25 cellular contexts compared by ENCODE assay signal in the genomic region with DNA sequence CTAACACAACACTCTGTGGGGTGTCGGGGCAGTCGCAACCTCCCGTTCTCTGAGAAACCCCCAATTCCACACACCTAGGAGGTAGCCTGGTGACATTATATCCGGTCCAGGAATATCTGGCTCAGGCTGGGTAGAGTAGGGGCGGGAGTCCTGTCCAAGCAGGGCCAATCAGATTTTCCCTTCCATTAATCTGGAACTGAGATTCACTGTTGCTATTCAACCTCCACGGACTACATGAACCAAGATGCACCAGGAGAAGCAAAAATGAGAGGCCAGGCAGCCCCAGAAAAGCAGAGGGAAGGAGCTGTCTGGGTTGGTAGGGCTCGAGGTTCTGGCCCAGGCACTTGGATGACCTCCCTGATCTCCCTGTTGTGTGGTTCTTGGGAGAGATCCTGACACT. TPM values are rescaled to one million over a fixed set of nuclear protein-coding genes. Genes with fewer than 3 reads are reported as not detected.
DNase-seq lines count a peak whose midpoint lies in the region; ATAC-seq and TF ChIP-seq lines count a peak whose summit lies in the region.
"Had no signal": no experiment of that assay in that cellular context is flagged by ENCODE, and none has a peak within 500 bp of the region (broad histone marks: within the 10 kb centered on the region; RNA-seq: fewer than 3 reads in every experiment).

No MANE protein-coding gene starts in this region.

- no peak overlapping the region for H4K8ac ChIP-seq in mesenchymal stem cell (ENCODE audit: low read length)

- ATAC-seq in left ventricle myocardium superior (no peak), WTC11 (peak; percentile 58), HG02763 (IDR thresholded peaks at IDR 0.05; ENCODE audit: unreplicated experiment) (no peak), HG03354 (IDR thresholded peaks at IDR 0.05; ENCODE audit: poor library complexity, severe bottlenecking, unreplicated experiment) (no peak)

- no peak overlapping the region for H3K14ac ChIP-seq in mesenchymal stem cell (ENCODE audit: low read length in 2 of 2)

- no peak overlapping the region for H3K4ac ChIP-seq in mesenchymal stem cell (ENCODE audit: low read depth in 1 of 2, low read length in 2 of 2)

- intact Hi-C loops in left ventricle myocardium inferior (cut with micrococcal nuclease) = no loop called here
- intact Hi-C loops in left ventricle myocardium superior (cut with micrococcal nuclease) = no loop called here

- no peaks in the 10 kb centered on the region for H3K36me3 Mint-ChIP-seq in WTC11
- H3K36me3 Mint-ChIP-seq in progenitor cell of endocrine pancreas (ENCODE audit: insufficient read depth) = no peaks in the 10 kb centered on the region

- no peak overlapping the region for H3K27ac Mint-ChIP-seq in WTC11
- H3K27ac Mint-ChIP-seq in progenitor cell of endocrine pancreas = no peak overlapping the region
- H3K27ac Mint-ChIP-seq: IgD-negative memory B cell had no signal

- H3K4me2 ChIP-seq in mesenchymal stem cell (ENCODE audit: low read length, poor library complexity, severe bottlenecking) = no peak overlapping the region

- WGBS in mesenchymal stem cell = 93% methylated on average over 6 of the region's 7 CpGs

- H3K27me3 Mint-ChIP-seq in WTC11 (ENCODE audit: low read depth) (no peaks in the 10 kb centered on the region; the same call in 1 of the 2 replicates), progenitor cell of endocrine pancreas (peaks cover 18% of the 10 kb centered on the region)
- H3K27me3 Mint-ChIP-seq: IgD-negative memory B cell had no signal

- no peak overlapping the region for H2BK120ac ChIP-seq in mesenchymal stem cell (ENCODE audit: low read depth, low read length)

- H3K4me1 Mint-ChIP-seq in WTC11 (peaks cover 6% of the 10 kb centered on the region), progenitor cell of endocrine pancreas (ENCODE audit: low read depth) (peaks cover 3% of the 10 kb centered on the region)

- H3K36me3 ChIP-seq in left ventricle myocardium inferior = no peaks in the 10 kb centered on the region
- H3K36me3 ChIP-seq in mesenchymal stem cell (ENCODE audit: control insufficient read depth in 1 of 2, insufficient read depth in 2 of 2, low read depth in 1 of 2, low read length in 2 of 2) = peaks cover 0 to 3% of the 10 kb centered on the region in 2 experiments
- H3K36me3 ChIP-seq: HAP-1, Peyer's patch, SJCRH30 had no signal

- H3K27me3 ChIP-seq in left ventricle myocardium inferior (ENCODE audit: low read depth) = no peaks in the 10 kb centered on the region
- no peaks in the 10 kb centered on the region for H3K27me3 ChIP-seq in mesenchymal stem cell (ENCODE audit: control insufficient read depth in 1 of 2, insufficient read depth in 1 of 2, low read length in 2 of 2)
- H3K27me3 ChIP-seq: Peyer's patch, SJCRH30 had no signal

- no peak for TF ChIP-seq CTCF in left ventricle myocardium inferior (IDR thresholded peaks at IDR 0.05; ENCODE audit: borderline replicate concordance)
- no peak for TF ChIP-seq CTCF in WTC11 (IDR thresholded peaks at IDR 0.05)
- no peak for TF ChIP-seq CTCF in progenitor cell of endocrine pancreas (IDR thresholded peaks at IDR 0.05; ENCODE audit: unreplicated experiment)

- POLR2A ChIA-PET in WTC11 (lab: Charles Lee) = no interaction called here

- H3K4me3 ChIP-seq in left ventricle myocardium inferior (no peak overlapping the region), mesenchymal stem cell (ENCODE audit: insufficient read depth in 1 of 2, low read depth in 1 of 2, low read length in 2 of 2) (no peak overlapping the region)
- H3K4me3 ChIP-seq: HAP-1, Peyer's patch, SJCRH30 had no signal

- no peaks in the 10 kb centered on the region for H3K9me3 Mint-ChIP-seq in WTC11
- H3K9me3 Mint-ChIP-seq in progenitor cell of endocrine pancreas (ENCODE audit: low read depth) = no peaks in the 10 kb centered on the region
- H3K9me3 Mint-ChIP-seq: IgD-negative memory B cell had no signal

- no peak for DNase-seq in left ventricle myocardium inferior
- DNase-seq in left ventricle myocardium superior = no peak
- DNase-seq in WTC11 (ENCODE audit: low spot score) = no peak
- no peak for DNase-seq in mesenchymal stem cell
- no peak for DNase-seq in progenitor cell of endocrine pancreas (ENCODE audit: low spot score, unreplicated experiment)
- DNase-seq: 8988T; AML-193; DMS53; GDM1; Karpas-422; NCI-H1694; NCI-H2081; NCI-H2171; NCI-H345; NCI-H524; NCI-H774; NK-92 treated with Interleukin-12 subunit alpha and Interleukin-12 subunit beta, amount 100 ng/mL, for 24 hours; SJCRH30 had no signal

- peak overlapping the region; percentile 21 for H3K27ac ChIP-seq in left ventricle myocardium inferior (replicated peaks)
- H3K27ac ChIP-seq in mesenchymal stem cell (ENCODE audit: low read length, poor library complexity, severe bottlenecking) = no peak overlapping the region
- H3K27ac ChIP-seq: Peyer's patch, SJCRH30 had no signal

- no peak overlapping the region for H2AK5ac ChIP-seq in mesenchymal stem cell (ENCODE audit: low read length, severe bottlenecking)

- no peak overlapping the region for H3K18ac ChIP-seq in mesenchymal stem cell (ENCODE audit: low read depth in 1 of 2, low read length in 2 of 2)

- no peak overlapping the region for H4K91ac ChIP-seq in mesenchymal stem cell (ENCODE audit: low read length)

- H3K9ac ChIP-seq in mesenchymal stem cell (ENCODE audit: low read length) = no peak overlapping the region

- H2BK15ac ChIP-seq in mesenchymal stem cell (ENCODE audit: low read depth, poor library complexity, severe bottlenecking) = peak overlapping the region; percentile 26

- no peak overlapping the region for H2AFZ ChIP-seq in mesenchymal stem cell (ENCODE audit: low read depth, low read length)

- CTCF ChIA-PET in WTC11 (lab: Charles Lee) = interaction anchor here (0.7 kb wide), 1 partner anchor 36 kb away, joined by 3 read pairs; no protein-coding TSS in a partner anchor

- peak overlapping the region in 1 of 2 experiments; percentile 12 for H2BK12ac ChIP-seq in mesenchymal stem cell (ENCODE audit: low read length in 2 of 2)

- H3K9me3 ChIP-seq in left ventricle myocardium inferior (replicated peaks) (no peaks in the 10 kb centered on the region), mesenchymal stem cell (ENCODE audit: control insufficient read depth, low read length) (no peaks in the 10 kb centered on the region)
- H3K9me3 ChIP-seq: HAP-1, Peyer's patch, SJCRH30 had no signal

- H3K4me3 Mint-ChIP-seq in WTC11 (no peak overlapping the region), progenitor cell of endocrine pancreas (ENCODE audit: low read depth) (no peak overlapping the region)
- H3K4me3 Mint-ChIP-seq: IgD-negative memory B cell had no signal

- H3K23ac ChIP-seq in mesenchymal stem cell (ENCODE audit: low read length in 2 of 2) = no peak overlapping the region

- H3K4me1 ChIP-seq in left ventricle myocardium inferior = peaks cover 88% of the 10 kb centered on the region
- peaks cover 11% of the 10 kb centered on the region for H3K4me1 ChIP-seq in mesenchymal stem cell (ENCODE audit: control insufficient read depth, insufficient read depth, low read depth, low read length)
- H3K4me1 ChIP-seq: HAP-1 had no signal

- no peak overlapping the region for H2BK5ac ChIP-seq in mesenchymal stem cell (ENCODE audit: low read depth, low read length, poor library complexity, severe bottlenecking)

- H3K79me1 ChIP-seq in mesenchymal stem cell (replicated peaks; ENCODE audit: low read length, poor library complexity, severe bottlenecking) = no peaks in the 10 kb centered on the region

TF ChIP-seq in WTC11, 78 proteins besides CTCF, POLR2A, EP300 and RAD21:
- no peak for TF ChIP-seq ELF4 (CRISPR knock-in tag; IDR thresholded peaks at IDR 0.05; ENCODE audit: low read depth)
- TF ChIP-seq, protein P1, sequence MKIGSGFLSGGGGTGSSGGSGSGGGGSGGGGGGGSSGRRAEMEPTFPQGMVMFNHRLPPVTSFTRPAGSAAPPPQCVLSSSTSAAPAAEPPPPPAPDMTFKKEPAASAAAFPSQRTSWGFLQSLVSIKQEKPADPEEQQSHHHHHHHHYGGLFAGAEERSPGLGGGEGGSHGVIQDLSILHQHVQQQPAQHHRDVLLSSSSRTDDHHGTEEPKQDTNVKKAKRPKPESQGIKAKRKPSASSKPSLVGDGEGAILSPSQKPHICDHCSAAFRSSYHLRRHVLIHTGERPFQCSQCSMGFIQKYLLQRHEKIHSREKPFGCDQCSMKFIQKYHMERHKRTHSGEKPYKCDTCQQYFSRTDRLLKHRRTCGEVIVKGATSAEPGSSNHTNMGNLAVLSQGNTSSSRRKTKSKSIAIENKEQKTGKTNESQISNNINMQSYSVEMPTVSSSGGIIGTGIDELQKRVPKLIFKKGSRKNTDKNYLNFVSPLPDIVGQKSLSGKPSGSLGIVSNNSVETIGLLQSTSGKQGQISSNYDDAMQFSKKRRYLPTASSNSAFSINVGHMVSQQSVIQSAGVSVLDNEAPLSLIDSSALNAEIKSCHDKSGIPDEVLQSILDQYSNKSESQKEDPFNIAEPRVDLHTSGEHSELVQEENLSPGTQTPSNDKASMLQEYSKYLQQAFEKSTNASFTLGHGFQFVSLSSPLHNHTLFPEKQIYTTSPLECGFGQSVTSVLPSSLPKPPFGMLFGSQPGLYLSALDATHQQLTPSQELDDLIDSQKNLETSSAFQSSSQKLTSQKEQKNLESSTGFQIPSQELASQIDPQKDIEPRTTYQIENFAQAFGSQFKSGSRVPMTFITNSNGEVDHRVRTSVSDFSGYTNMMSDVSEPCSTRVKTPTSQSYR (CRISPR knock-in tag; IDR thresholded peaks at IDR 0.05) = no peak
- TF ChIP-seq EMX1 (CRISPR knock-in tag; IDR thresholded peaks at IDR 0.05) = no peak
- TF ChIP-seq SOX15 (CRISPR knock-in tag; IDR thresholded peaks at IDR 0.05) = no peak
- no peak for TF ChIP-seq ZNF138 (CRISPR knock-in tag; conservative IDR thresholded peaks at IDR 0.05)
- TF ChIP-seq KAT7 (CRISPR knock-in tag; IDR thresholded peaks at IDR 0.05; ENCODE audit: borderline replicate concordance) = no peak
- no peak for TF ChIP-seq TEAD1 (CRISPR knock-in tag; IDR thresholded peaks at IDR 0.05)
- TF ChIP-seq SMAD3 (CRISPR knock-in tag; IDR thresholded peaks at IDR 0.05; ENCODE audit: borderline replicate concordance) = no peak
- no peak for TF ChIP-seq CREB1 (CRISPR knock-in tag; IDR thresholded peaks at IDR 0.05)
- TF ChIP-seq, protein P2, sequence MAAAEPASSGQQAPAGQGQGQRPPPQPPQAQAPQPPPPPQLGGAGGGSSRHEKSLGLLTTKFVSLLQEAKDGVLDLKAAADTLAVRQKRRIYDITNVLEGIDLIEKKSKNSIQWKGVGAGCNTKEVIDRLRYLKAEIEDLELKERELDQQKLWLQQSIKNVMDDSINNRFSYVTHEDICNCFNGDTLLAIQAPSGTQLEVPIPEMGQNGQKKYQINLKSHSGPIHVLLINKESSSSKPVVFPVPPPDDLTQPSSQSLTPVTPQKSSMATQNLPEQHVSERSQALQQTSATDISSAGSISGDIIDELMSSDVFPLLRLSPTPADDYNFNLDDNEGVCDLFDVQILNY (CRISPR knock-in tag; IDR thresholded peaks at IDR 0.05) = no peak

RNA-seq across cellular contexts. Expression of a gene that starts 51.0 kb away (rescaled TPM):
- total RNA-seq in left ventricle myocardium inferior (4.6 TPM), left ventricle myocardium superior (5.3 TPM), WTC11 (2021) (0.41 to 0.73 TPM (median 0.42 TPM) in 3 replicates), progenitor cell of endocrine pancreas (3.0 and 4.0 TPM in 2 replicates)
- polyA plus RNA-seq in mesenchymal stem cell (2013, experiment 1 of 2) = 0.46 TPM
- polyA plus RNA-seq in mesenchymal stem cell (2013, experiment 2 of 2) = 0.47 TPM
- total RNA-seq: MCF 10A had no signal
- polyA plus RNA-seq: AG04450 had no signal
